Comparison of ENCODE assay signal across 11 cellular contexts in genomic region chr14:64549016-64549415, GRCh38. TPM values are rescaled to one million over a fixed set of nuclear protein-coding genes. Genes with fewer than 3 reads are reported as not detected.
DNase-seq lines count a peak whose midpoint lies in the region; ATAC-seq and TF ChIP-seq lines count a peak whose summit lies in the region.
"Had no signal": no experiment of that assay in that cellular context is flagged by ENCODE, and none has a peak within 500 bp of the region (broad histone marks: within the 10 kb centered on the region; RNA-seq: fewer than 3 reads in every experiment).

No MANE protein-coding gene starts in this region.

- POLR2A ChIA-PET in activated CD4-positive, alpha-beta T cell treated with anti-CD3 and anti-CD28 coated beads, Interleukin-2, amount 10 ng/mL, durations not matched to agents 7 days and 5 days (lab: Charles Lee) = no interaction called here
- POLR2A ChIA-PET in activated CD8-positive, alpha-beta T cell treated with anti-CD3 and anti-CD28 coated beads for 36 hours (lab: Charles Lee) = interaction anchor here (0.8 to 1.0 kb wide), 3 partner anchors 9 to 27 kb away, joined by 3 to 6 read pairs (median 3); partner anchors contain the start of gene HSPA2

- peaks cover 15% of the 10 kb centered on the region for H3K4me1 Mint-ChIP-seq in activated CD4-positive, alpha-beta T cell treated with anti-CD3 and anti-CD28 coated beads, Interleukin-2, amount 10 ng/mL, durations not matched to agents 7 days and 5 days
- peaks cover 10% of the 10 kb centered on the region for H3K4me1 Mint-ChIP-seq in activated CD8-positive, alpha-beta T cell treated with anti-CD3 and anti-CD28 coated beads for 36 hours (ENCODE audit: low read depth)
- H3K4me1 Mint-ChIP-seq in stimulated activated effector memory CD8-positive, alpha-beta T cell treated with anti-CD3 and anti-CD28 coated beads, Interleukin-12 subunit alpha, Interleukin-12 subunit beta, amount 100 ng/mL, for 72 hours = peaks cover 12% of the 10 kb centered on the region

- H3K27me3 Mint-ChIP-seq in activated CD4-positive, alpha-beta T cell treated with anti-CD3 and anti-CD28 coated beads, Interleukin-2, amount 10 ng/mL, durations not matched to agents 7 days and 5 days = peaks cover 48% of the 10 kb centered on the region
- H3K27me3 Mint-ChIP-seq in activated CD8-positive, alpha-beta T cell treated with anti-CD3 and anti-CD28 coated beads for 36 hours = peaks cover 10% of the 10 kb centered on the region

- peak overlapping the region; percentile 9 for H3K4me3 Mint-ChIP-seq in activated CD4-positive, alpha-beta T cell treated with anti-CD3 and anti-CD28 coated beads, Interleukin-2, amount 10 ng/mL, durations not matched to agents 7 days and 5 days
- peak overlapping the region; percentile 1 for H3K4me3 Mint-ChIP-seq in activated CD8-positive, alpha-beta T cell treated with anti-CD3 and anti-CD28 coated beads for 36 hours
- peak overlapping the region; percentile 52 for H3K4me3 Mint-ChIP-seq in stimulated activated effector memory CD8-positive, alpha-beta T cell treated with anti-CD3 and anti-CD28 coated beads, Interleukin-12 subunit alpha, Interleukin-12 subunit beta, amount 100 ng/mL, for 72 hours

- intact Hi-C loops in activated CD8-positive, alpha-beta T cell treated with anti-CD3 and anti-CD28 coated beads for 36 hours (cut with micrococcal nuclease) = no loop called here

- no peak for ATAC-seq in activated CD8-positive, alpha-beta T cell treated with anti-CD3 and anti-CD28 coated beads for 36 hours
- ATAC-seq in stimulated activated effector memory CD8-positive, alpha-beta T cell treated with anti-CD3 and anti-CD28 coated beads, Interleukin-12 subunit alpha, Interleukin-12 subunit beta, amount 100 ng/mL, for 72 hours = no peak
- ATAC-seq in GM19463 (IDR thresholded peaks at IDR 0.05; ENCODE audit: unreplicated experiment) = no peak
- ATAC-seq: HepG2 had no signal

- H3K9me3 Mint-ChIP-seq in activated CD4-positive, alpha-beta T cell treated with anti-CD3 and anti-CD28 coated beads, Interleukin-2, amount 10 ng/mL, durations not matched to agents 7 days and 5 days = no peaks in the 10 kb centered on the region
- no peaks in the 10 kb centered on the region for H3K9me3 Mint-ChIP-seq in activated CD8-positive, alpha-beta T cell treated with anti-CD3 and anti-CD28 coated beads for 36 hours
- H3K9me3 Mint-ChIP-seq in stimulated activated effector memory CD8-positive, alpha-beta T cell treated with anti-CD3 and anti-CD28 coated beads, Interleukin-12 subunit alpha, Interleukin-12 subunit beta, amount 100 ng/mL, for 72 hours = no peaks in the 10 kb centered on the region

- no peak overlapping the region for H3K27ac Mint-ChIP-seq in activated CD4-positive, alpha-beta T cell treated with anti-CD3 and anti-CD28 coated beads, Interleukin-2, amount 10 ng/mL, durations not matched to agents 7 days and 5 days
- no peak overlapping the region for H3K27ac Mint-ChIP-seq in activated CD8-positive, alpha-beta T cell treated with anti-CD3 and anti-CD28 coated beads for 36 hours
- H3K27ac Mint-ChIP-seq in stimulated activated effector memory CD8-positive, alpha-beta T cell treated with anti-CD3 and anti-CD28 coated beads, Interleukin-12 subunit alpha, Interleukin-12 subunit beta, amount 100 ng/mL, for 72 hours = no peak overlapping the region

- CTCF ChIA-PET in activated CD4-positive, alpha-beta T cell treated with anti-CD3 and anti-CD28 coated beads, Interleukin-2, amount 10 ng/mL, durations not matched to agents 7 days and 5 days (lab: Charles Lee) = no interaction called here
- CTCF ChIA-PET in activated CD8-positive, alpha-beta T cell treated with anti-CD3 and anti-CD28 coated beads for 36 hours (lab: Charles Lee) = interaction anchor here (0.9 to 1.3 kb wide), 2 partner anchors 8 to 38 kb away, joined by 4 read pairs; partner anchors contain the start of gene HSPA2

- no peak for DNase-seq in activated CD4-positive, alpha-beta T cell treated with anti-CD3 and anti-CD28 coated beads, Interleukin-2, amount 10 ng/mL, durations not matched to agents 7 days and 5 days
- no peak for DNase-seq in activated CD4-positive, alpha-beta T cell treated with anti-CD3 and anti-CD28 coated beads, Interleukin-2, amount 50 U/mL, for 1 hour
- DNase-seq in activated CD8-positive, alpha-beta T cell treated with anti-CD3 and anti-CD28 coated beads for 36 hours = no peak
- peak; percentile 39 for DNase-seq in fibroblast of the aortic adventitia (ENCODE audit: low read depth)
- DNase-seq in stimulated activated effector memory CD8-positive, alpha-beta T cell treated with anti-CD3 and anti-CD28 coated beads, Interleukin-12 subunit alpha, Interleukin-12 subunit beta, amount 100 ng/mL, for 72 hours (ENCODE audit: low spot score in 2 of 2) = no peak
- DNase-seq in NCI-H526 treated with DMSO at 0.1 percent for 48 hours (lab: John Stamatoyannopoulos, UW) = no peak
- no peak for DNase-seq in NCI-H1092 treated with DMSO at 0.1 percent for 48 hours (lab: John Stamatoyannopoulos, UW)
- DNase-seq: NCI-H1092 had no signal

- H3K36me3 Mint-ChIP-seq in activated CD4-positive, alpha-beta T cell treated with anti-CD3 and anti-CD28 coated beads, Interleukin-2, amount 10 ng/mL, durations not matched to agents 7 days and 5 days (ENCODE audit: low read depth) = no peaks in the 10 kb centered on the region
- H3K36me3 Mint-ChIP-seq in activated CD8-positive, alpha-beta T cell treated with anti-CD3 and anti-CD28 coated beads for 36 hours (ENCODE audit: low read depth) = no peaks in the 10 kb centered on the region
- H3K36me3 Mint-ChIP-seq in stimulated activated effector memory CD8-positive, alpha-beta T cell treated with anti-CD3 and anti-CD28 coated beads, Interleukin-12 subunit alpha, Interleukin-12 subunit beta, amount 100 ng/mL, for 72 hours = no peaks in the 10 kb centered on the region

- no peak for TF ChIP-seq CTCF in activated CD8-positive, alpha-beta T cell treated with anti-CD3 and anti-CD28 coated beads for 36 hours (IDR thresholded peaks at IDR 0.05)
- TF ChIP-seq CTCF in fibroblast of the aortic adventitia (IDR thresholded peaks at IDR 0.05; ENCODE audit: insufficient read depth, low read length) = no peak

- H3K4me3 ChIP-seq in fibroblast of the aortic adventitia (ENCODE audit: low read depth, low read length) = no peak overlapping the region

RNA-seq across cellular contexts. Expression of gene PPP1R36, which starts 0.7 kb away (rescaled TPM):
- total RNA-seq in activated CD4-positive, alpha-beta T cell treated with anti-CD3 and anti-CD28 coated beads, Interleukin-2, amount 10 ng/mL, durations not matched to agents 7 days and 5 days = under 1 TPM in 1 of 2 experiments, not detected in 1; 0.50 TPM
- total RNA-seq in activated CD8-positive, alpha-beta T cell treated with anti-CD3 and anti-CD28 coated beads for 36 hours = under 1 TPM in 1 of 2 experiments, not detected in 1; 0.29 TPM
- total RNA-seq in fibroblast of the aortic adventitia (ENCODE audit: low replicate concordance) = 0.18 TPM in 1 of 2 replicates, not detected in the other
- total RNA-seq: SK-MEL-5 had no signal

RNA-seq across cellular contexts. Expression of gene HSPA2, which starts 8.5 kb away (rescaled TPM):
- total RNA-seq in activated CD4-positive, alpha-beta T cell treated with anti-CD3 and anti-CD28 coated beads, Interleukin-2, amount 10 ng/mL, durations not matched to agents 7 days and 5 days = 1 to 10 TPM; 2.2 to 2.4 TPM
- 1 to 10 TPM; 2.9 to 3.6 TPM for total RNA-seq in activated CD8-positive, alpha-beta T cell treated with anti-CD3 and anti-CD28 coated beads for 36 hours
- 0.98 and 2.5 TPM in 2 replicates for total RNA-seq in fibroblast of the aortic adventitia (ENCODE audit: low replicate concordance)

RNA-seq across cellular contexts. Expression of gene ZBTB1, which starts 44.4 kb away (rescaled TPM):
- 10 to 100 TPM; 66.7 to 71.1 TPM for total RNA-seq in activated CD4-positive, alpha-beta T cell treated with anti-CD3 and anti-CD28 coated beads, Interleukin-2, amount 10 ng/mL, durations not matched to agents 7 days and 5 days
- total RNA-seq in activated CD8-positive, alpha-beta T cell treated with anti-CD3 and anti-CD28 coated beads for 36 hours = 10 to 100 TPM; 64.7 to 67.8 TPM
- total RNA-seq in fibroblast of the aortic adventitia (ENCODE audit: low replicate concordance) = 56.5 and 76.9 TPM in 2 replicates

RNA-seq across cellular contexts. Expression of gene ZBTB25, which starts 45.4 kb away (rescaled TPM):
- 10 to 100 TPM; 29.2 to 31.2 TPM for total RNA-seq in activated CD4-positive, alpha-beta T cell treated with anti-CD3 and anti-CD28 coated beads, Interleukin-2, amount 10 ng/mL, durations not matched to agents 7 days and 5 days
- total RNA-seq in activated CD8-positive, alpha-beta T cell treated with anti-CD3 and anti-CD28 coated beads for 36 hours = 10 to 100 TPM; 58.6 to 58.8 TPM
- 7.0 and 11.1 TPM in 2 replicates for total RNA-seq in fibroblast of the aortic adventitia (ENCODE audit: low replicate concordance)

Comparison
In these comparisons a context has a peak if more than half of its experiments do, and no peak if none do; other contexts are left out.
1. H3K4me3 Mint-ChIP-seq: peak in every context shown above with its lines; median percentile 52 in stimulated activated effector memory CD8-positive, alpha-beta T cell treated with anti-CD3 and anti-CD28 coated beads, Interleukin-12 subunit alpha, Interleukin-12 subunit beta, amount 100 ng/mL, for 72 hours; 9 in activated CD4-positive, alpha-beta T cell treated with anti-CD3 and anti-CD28 coated beads, Interleukin-2, amount 10 ng/mL, durations not matched to agents 7 days and 5 days; 1 in activated CD8-positive, alpha-beta T cell treated with anti-CD3 and anti-CD28 coated beads for 36 hours.